Comparison of ENCODE assay signal across 23 cellular contexts in genomic region chr14:68539311-68539737, GRCh38.
A peak's percentile ranks its signal among the peaks of the same experiment; 100 is the strongest.
DNase-seq lines count a peak whose midpoint lies in the region; ATAC-seq, FAIRE-seq and TF ChIP-seq lines count a peak whose summit lies in the region.
"Had no signal": no experiment of that assay in that cellular context is flagged by ENCODE, and none has a peak within 500 bp of the region (broad histone marks: within the 10 kb centered on the region; RNA-seq: fewer than 3 reads in every experiment).

No MANE protein-coding gene starts in this region.

- no peaks in the 10 kb centered on the region for H3K79me2 ChIP-seq in HepG2 (ENCODE audit: insufficient read depth, low read length)

- no peaks in the 10 kb centered on the region for H3K36me3 ChIP-seq in liver (ENCODE audit: control insufficient read depth in 4 of 4, insufficient read depth in 3 of 4, low read depth in 1 of 4, low read length in 3 of 4)
- no peaks in the 10 kb centered on the region for H3K36me3 ChIP-seq in HepG2 (replicated peaks in 1 of 2; ENCODE audit: control insufficient read depth in 1 of 2, insufficient read depth in 2 of 2, low read length in 2 of 2)
- no peaks in the 10 kb centered on the region for H3K36me3 ChIP-seq in right lobe of liver
- H3K36me3 ChIP-seq: BLaER1 treated with 17β-estradiol and CSF1 and Interleukin-3, amounts not matched to agents 10 nM and 100 nM had no signal

- no peak for TF ChIP-seq POLR2A in HepG2 (IDR thresholded peaks at IDR 0.05; ENCODE audit: insufficient read depth in 1 of 2, low read depth in 2 of 2, low read length in 2 of 2)
- no peak for TF ChIP-seq POLR2A in right lobe of liver (IDR thresholded peaks at IDR 0.05)

- in situ Hi-C loops in HepG2 (cut with HindIII; ENCODE audit: extremely low pct_ligation_motif_present, low pct_unique_long_range_greater_than_20kb), result no loop called here

- peak overlapping the region in 1 of 6 donors; percentile 32 for H3K27ac Mint-ChIP-seq in immature natural killer cell
- H3K27ac Mint-ChIP-seq: activated T-helper 2 cell treated with anti-CD3 and anti-CD28 coated beads, Interferon-gamma antibody, Interleukin-2, Interleukin-4, amounts not matched to agents 10 μg/mL and 5 μg/mL and 100 μg/mL, durations not matched to agents 14 hours and 24 hours and 36 hours had no signal

- CTCF ChIA-PET in HepG2 (lab: Yijun Ruan, JAX; ENCODE audit: low intra/inter-chr PET ratio, low total read pairs), result no interaction called here

- POLR2A ChIA-PET in HepG2 (lab: Yijun Ruan, JAX), result no interaction called here

- TF ChIP-seq CTCF in liver (IDR thresholded peaks at IDR 0.05; ENCODE audit: low read depth, low read length, missing input control), result no peak
- TF ChIP-seq CTCF in HepG2 (CRISPR knock-in tag; IDR thresholded peaks at IDR 0.05), result no peak
- TF ChIP-seq CTCF in right lobe of liver (IDR thresholded peaks at IDR 0.05), result no peak

- no peaks in the 10 kb centered on the region for H3K9me3 ChIP-seq in liver (ENCODE audit: control insufficient read depth in 4 of 4, low read length in 3 of 4)
- H3K9me3 ChIP-seq in HepG2 (ENCODE audit: low read length), result no peaks in the 10 kb centered on the region
- no peaks in the 10 kb centered on the region for H3K9me3 ChIP-seq in right lobe of liver

- intact Hi-C loops in HepG2 (cut with micrococcal nuclease; ENCODE audit: unreplicated experiment) (no loop called here), right lobe of liver (cut with DNase I) (no loop called here)

- H3K27me3 ChIP-seq in liver (ENCODE audit: control insufficient read depth in 4 of 4, insufficient read depth in 4 of 4, low read length in 3 of 4) (no peaks in the 10 kb centered on the region), HepG2 (ENCODE audit: control insufficient read depth in 1 of 2, insufficient read depth in 2 of 2, low read length in 2 of 2) (no peaks in the 10 kb centered on the region), right lobe of liver (no peaks in the 10 kb centered on the region)
- H3K27me3 ChIP-seq: BLaER1 treated with 17β-estradiol and CSF1 and Interleukin-3, amounts not matched to agents 10 nM and 100 nM had no signal

- H3K9ac ChIP-seq in liver (ENCODE audit: low read depth in 1 of 2, low read length in 2 of 2) (no peak overlapping the region), HepG2 (ENCODE audit: insufficient read depth, low read depth, low read length) (no peak overlapping the region)
- H3K9ac ChIP-seq: BLaER1 treated with 17β-estradiol and CSF1 and Interleukin-3, amounts not matched to agents 10 nM and 100 nM had no signal

- H3K4me1 Mint-ChIP-seq in immature natural killer cell, result peaks cover under 1 to 2% of the 10 kb centered on the region in 2 donors

- no peaks in the 10 kb centered on the region for H3K9me3 Mint-ChIP-seq in immature natural killer cell
- H3K9me3 Mint-ChIP-seq: activated T-helper 2 cell treated with anti-CD3 and anti-CD28 coated beads, Interferon-gamma antibody, Interleukin-2, Interleukin-4, amounts not matched to agents 10 μg/mL and 5 μg/mL and 100 μg/mL, durations not matched to agents 14 hours and 24 hours and 36 hours had no signal

- DNase-seq in HepG2 (ENCODE audit: low spot score), result no peak
- DNase-seq in right lobe of liver, result no peak
- DNase-seq in putamen (ENCODE audit: low spot score), result peak; percentile 34
- no peak for DNase-seq in activated CD4-positive, alpha-beta T cell treated with anti-CD3 and anti-CD28 coated beads for 1 hour
- DNase-seq in immature natural killer cell, result no peak
- DNase-seq: activated CD4-positive, CD25-positive, alpha-beta regulatory T cell treated with anti-CD3 and anti-CD28 coated beads, Interleukin-2, amount 50 U/mL, for 72 hours; dermis blood vessel endothelial cell; erythroblast; glutamatergic neuron; Karpas-422; NCI-H526 treated with DMSO at 0.1 percent for 48 hours; stimulated activated CD4-positive, alpha-beta T cell treated with anti-CD3 and anti-CD28 coated beads, Interleukin-4, amount 100 ng/mL, for 4 hours; T-helper 9 cell had no signal

- ATAC-seq in HepG2 (no peak), right lobe of liver (peak in 3 of 4 donors; percentile 18 to 66 (median 38)), HG02840 (IDR thresholded peaks at IDR 0.05; ENCODE audit: low FRiP score, unreplicated experiment) (no peak), SK-N-SH treated with all-trans-retinoic acid at 6 μM for 48 hours (no peak)

- no peak for FAIRE-seq in HepG2 (lab: Jason Lieb, UNC)
- FAIRE-seq: D721Med, G401.6, GM12891 had no signal

- 82% methylated on average over 6 of the region's 6 CpGs for WGBS in liver
- WGBS in HepG2 (ENCODE audit: low lambda C conversion rate), result 62% methylated on average over 6 of the region's 6 CpGs
- WGBS in right lobe of liver (ENCODE audit: insufficient coverage, low coverage, low lambda C conversion rate, missing lambda C conversion rate), result 94% methylated on average over 5 of the region's 6 CpGs

- H3K4me3 ChIP-seq in liver (ENCODE audit: low read depth in 1 of 3, low read length in 3 of 3) (no peak overlapping the region), HepG2 (replicated peaks in 1 of 3; ENCODE audit: insufficient read depth in 1 of 3, low read depth in 2 of 3, low read length in 3 of 3) (no peak overlapping the region), right lobe of liver (no peak overlapping the region)
- H3K4me3 ChIP-seq: BLaER1 treated with 17β-estradiol and CSF1 and Interleukin-3, amounts not matched to agents 10 nM and 100 nM; SK-N-MC; smooth muscle cell had no signal

- H3K27me3 Mint-ChIP-seq in immature natural killer cell (ENCODE audit: low read depth in 3 of 3), result peaks cover 0 to 2% (median 0%) of the 10 kb centered on the region in 3 donors

- H3K4me1 ChIP-seq in liver (ENCODE audit: control insufficient read depth in 4 of 4, insufficient read depth in 4 of 4, low read length in 3 of 4) (peaks cover 0 to 6% (median 2%) of the 10 kb centered on the region in 4 donors), HepG2 (ENCODE audit: insufficient read depth, low read length) (peaks cover 15% of the 10 kb centered on the region), right lobe of liver (peaks cover 0 to 6% (median 1%) of the 10 kb centered on the region in 4 donors)

- H3K27ac ChIP-seq in liver (ENCODE audit: low read depth in 1 of 2, low read length in 2 of 2), result no peak overlapping the region
- no peak overlapping the region for H3K27ac ChIP-seq in HepG2 (ENCODE audit: extremely low read length, insufficient read depth, low read length)
- no peak overlapping the region for H3K27ac ChIP-seq in right lobe of liver
- H3K27ac ChIP-seq: BLaER1 treated with 17β-estradiol and CSF1 and Interleukin-3, amounts not matched to agents 10 nM and 100 nM; SK-N-MC had no signal

- no peak for TF ChIP-seq EP300 in HepG2 (IDR thresholded peaks at IDR 0.05; ENCODE audit: low read depth in 2 of 2, low read length in 2 of 2)
- TF ChIP-seq EP300 in HepG2 (CRISPR knock-in tag; IDR thresholded peaks at IDR 0.05; ENCODE audit: borderline replicate concordance), result no peak

- no peak overlapping the region for H3K4me2 ChIP-seq in HepG2 (ENCODE audit: low read depth, low read length)
- H3K4me2 ChIP-seq: BLaER1 treated with 17β-estradiol and CSF1 and Interleukin-3, amounts not matched to agents 10 nM and 100 nM; smooth muscle cell had no signal

- H3K4me3 Mint-ChIP-seq in immature natural killer cell, result no peak overlapping the region

- no peak overlapping the region for H2AFZ ChIP-seq in HepG2 (ENCODE audit: low read length)

- peaks cover 0 to 17% (median 0%) of the 10 kb centered on the region in 3 donors for H3K36me3 Mint-ChIP-seq in immature natural killer cell

- BruUV-seq in HepG2 (replicated peaks; lab: Mats Ljungman, UMichigan), result no TSS peak

- H4K20me1 ChIP-seq in HepG2 (ENCODE audit: insufficient read depth, low read length), result no peaks in the 10 kb centered on the region
- H4K20me1 ChIP-seq: BLaER1 treated with 17β-estradiol and CSF1 and Interleukin-3, amounts not matched to agents 10 nM and 100 nM had no signal

- peak; percentile 18 to 41 for TF ChIP-seq RAD21 in liver (IDR thresholded peaks at IDR 0.05)
- no peak for TF ChIP-seq RAD21 in HepG2 (CRISPR knock-in tag; IDR thresholded peaks at IDR 0.05)

TF ChIP-seq in liver, 16 proteins besides CTCF, POLR2A, EP300 and RAD21:
- TF ChIP-seq SP1 (IDR thresholded peaks at IDR 0.05) (peak; percentile 20), RXRA (IDR thresholded peaks at IDR 0.05) (peak; percentile 26 to 46), EGR1 (IDR thresholded peaks at IDR 0.05; ENCODE audit: low read depth in 2 of 2) (no peak), NR2F2 (IDR thresholded peaks at IDR 0.05) (peak; percentile 94), ATF3 (IDR thresholded peaks at IDR 0.05) (no peak)
TF ChIP-seq in liver: peak in this region for 3.

TF ChIP-seq in HepG2, 621 proteins besides CTCF, POLR2A, EP300 and RAD21 (continues in another document):
- TF ChIP-seq ZNF761 (CRISPR knock-in tag; conservative IDR thresholded peaks at IDR 0.05) (no peak), IKZF5 (CRISPR knock-in tag; IDR thresholded peaks at IDR 0.05) (no peak)

TF ChIP-seq in SK-N-SH treated with all-trans-retinoic acid at 6 μM for 48 hours, 23 proteins besides CTCF, POLR2A, EP300 and RAD21 (continues in another document):
- no peak for TF ChIP-seq RARB (CRISPR knock-in tag; IDR thresholded peaks at IDR 0.05)
- TF ChIP-seq PATZ1 (CRISPR knock-in tag; IDR thresholded peaks at IDR 0.05; ENCODE audit: borderline replicate concordance), result no peak
- no peak for TF ChIP-seq ZNF70 (CRISPR knock-in tag; IDR thresholded peaks at IDR 0.05)
- TF ChIP-seq SNAI2 (CRISPR knock-in tag; IDR thresholded peaks at IDR 0.05), result no peak

Comparison
In these comparisons a context has a peak if more than half of its experiments do, and no peak if none do; other contexts are left out.
1. ATAC-seq: peak in right lobe of liver (3 of 4); none in HepG2 (single experiment), HG02840 (single experiment) and SK-N-SH treated with all-trans-retinoic acid at 6 μM for 48 hours (single experiment).